ENCODE assay signal across 9 cellular contexts in the genomic region with DNA sequence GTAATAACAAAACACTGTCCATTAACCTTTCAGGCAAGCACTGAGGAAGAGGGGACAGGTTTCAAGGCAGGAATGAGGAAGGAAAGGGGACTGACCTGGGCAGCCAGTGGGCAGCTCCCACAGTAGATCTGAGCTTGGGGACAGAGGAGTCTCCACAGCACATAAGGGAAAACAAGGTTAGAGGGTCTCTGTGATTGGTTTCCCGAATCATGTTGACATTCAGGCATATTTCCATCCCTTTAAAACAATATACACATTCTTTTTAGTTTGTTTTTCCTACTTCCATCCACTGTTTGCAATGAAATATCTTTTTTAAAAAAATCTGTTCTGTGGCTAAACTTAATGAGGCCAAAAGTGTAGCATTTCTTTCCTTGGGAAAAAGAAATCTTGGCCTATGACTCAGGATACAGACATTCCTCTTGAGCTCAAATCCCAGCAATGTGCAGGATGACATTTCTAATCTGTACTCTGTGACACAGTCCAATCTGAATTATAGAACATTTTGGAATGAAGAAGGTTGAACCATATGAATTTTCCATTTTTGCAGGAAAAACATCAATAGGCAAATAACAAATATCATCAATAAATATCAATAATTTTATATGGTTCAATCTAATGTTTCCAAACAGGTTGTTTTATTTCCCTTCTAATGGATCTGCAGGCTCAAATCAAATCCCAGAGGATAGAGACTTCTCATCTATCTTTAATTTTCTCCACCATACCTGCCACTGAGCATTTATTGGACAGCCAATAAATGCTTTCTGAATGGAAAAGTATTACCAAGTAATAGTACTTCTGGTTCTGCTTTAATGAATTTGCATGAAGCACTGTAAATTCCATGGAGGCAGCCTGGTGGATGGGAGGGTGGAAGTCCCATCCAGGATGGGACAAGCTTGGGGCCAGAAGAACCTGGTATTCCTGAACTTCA. TPM values are rescaled to one million over a fixed set of nuclear protein-coding genes. Genes with fewer than 3 reads are reported as not detected.
DNase-seq lines count a peak whose midpoint lies in the region; ATAC-seq, FAIRE-seq and TF ChIP-seq lines count a peak whose summit lies in the region.
"Had no signal": no experiment of that assay in that cellular context is flagged by ENCODE, and none has a peak within 500 bp of the region (broad histone marks: within the 10 kb centered on the region; RNA-seq: fewer than 3 reads in every experiment).

No MANE protein-coding gene starts in this region.

- H2AFZ ChIP-seq in HCT116 (ENCODE audit: low read depth, low read length, poor library complexity, severe bottlenecking) (no peak overlapping the region), HepG2 (ENCODE audit: low read length) (no peak overlapping the region)

- no peak overlapping the region for H3K27ac ChIP-seq in HCT116 (ENCODE audit: low read depth, low read length)
- H3K27ac ChIP-seq in brain microvascular endothelial cell: peak overlapping the region; percentile 90
- H3K27ac ChIP-seq in HepG2 (ENCODE audit: extremely low read length, insufficient read depth, low read length): peak overlapping the region; percentile 100
- peak overlapping the region in 2 of 3 donors; percentile 34 to 63 for H3K27ac ChIP-seq in thyroid gland

- H3K9me3 ChIP-seq in HCT116 (ENCODE audit: control insufficient read depth in 1 of 2, insufficient read depth in 1 of 2, low read depth in 1 of 2, low read length in 2 of 2) (no peaks in the 10 kb centered on the region), HepG2 (ENCODE audit: low read length) (no peaks in the 10 kb centered on the region), thyroid gland (no peaks in the 10 kb centered on the region)

- no peak overlapping the region for H3K4me3 ChIP-seq in HCT116 (replicated peaks in 1 of 2; ENCODE audit: low read depth in 1 of 2, low read length in 2 of 2)
- H3K4me3 ChIP-seq in brain microvascular endothelial cell (ENCODE audit: low read depth, low read length): no peak overlapping the region
- peak overlapping the region in 1 of 3 experiments; percentile 3; a peak in 1 of 6 replicates for H3K4me3 ChIP-seq in HepG2 (replicated peaks in 1 of 3; ENCODE audit: insufficient read depth in 1 of 3, low read depth in 2 of 3, low read length in 3 of 3)
- H3K4me3 ChIP-seq in thyroid gland (replicated peaks in 1 of 3): no peak overlapping the region

- FAIRE-seq in HepG2 (lab: Jason Lieb, UNC) (no peak), frontal cortex (lab: Jason Lieb, UNC) (no peak)

- POLR2A ChIA-PET in HCT116 (lab: Charles Lee): no interaction called here
- POLR2A ChIA-PET in HepG2 (lab: Yijun Ruan, JAX): interaction anchor here (0.6 to 1.9 kb wide), 12 partner anchors 15 to 466 kb away, joined by 3 to 14 read pairs (median 4); partner anchors contain the start of genes ITGB5 and UMPS

- H3K4me1 ChIP-seq in HCT116 (ENCODE audit: control insufficient read depth in 1 of 2, insufficient read depth in 2 of 2, low read length in 2 of 2): peaks cover 47 to 60% of the 10 kb centered on the region in 2 experiments
- H3K4me1 ChIP-seq in HepG2 (ENCODE audit: insufficient read depth, low read length): peaks cover 95% of the 10 kb centered on the region
- H3K4me1 ChIP-seq in thyroid gland: peaks cover 8 to 50% of the 10 kb centered on the region in 2 donors

- no peaks in the 10 kb centered on the region for H3K9me2 ChIP-seq in HCT116 (ENCODE audit: insufficient read depth)

- TF ChIP-seq CTCF in HCT116 (IDR thresholded peaks at IDR 0.05 in 2 of 3, conservative IDR thresholded peaks at IDR 0.05 in 1 of 3; ENCODE audit: borderline replicate concordance in 1 of 3, insufficient read depth in 1 of 3, low read depth in 2 of 3, low read length in 2 of 3) (no peak), brain microvascular endothelial cell (IDR thresholded peaks at IDR 0.05; ENCODE audit: low read depth, low read length, missing control alignments) (no peak), HepG2 (CRISPR knock-in tag; IDR thresholded peaks at IDR 0.05) (no peak), thyroid gland (IDR thresholded peaks at IDR 0.05) (no peak)

- H4K20me1 ChIP-seq in HCT116 (ENCODE audit: insufficient read depth): no peaks in the 10 kb centered on the region
- H4K20me1 ChIP-seq in HepG2 (ENCODE audit: insufficient read depth, low read length): no peaks in the 10 kb centered on the region

- TF ChIP-seq POLR2A in HCT116 (IDR thresholded peaks at IDR 0.05; ENCODE audit: borderline replicate concordance, extremely low read depth, insufficient read depth, insufficient read length) (no peak), HepG2 (IDR thresholded peaks at IDR 0.05; ENCODE audit: insufficient read depth in 1 of 2, low read depth in 2 of 2, low read length in 2 of 2) (no peak), thyroid gland (IDR thresholded peaks at IDR 0.05) (no peak)

- H3K79me2 ChIP-seq in HCT116 (ENCODE audit: insufficient read depth, low read length): no peaks in the 10 kb centered on the region
- H3K79me2 ChIP-seq in HepG2 (ENCODE audit: insufficient read depth, low read length): peaks cover 32% of the 10 kb centered on the region

- no TSS peak for BruUV-seq in HCT116 (replicated peaks; lab: Mats Ljungman, UMichigan)
- no TSS peak for BruUV-seq in HepG2 (replicated peaks; lab: Mats Ljungman, UMichigan)

- in situ Hi-C loops in brain microvascular endothelial cell (cut with HindIII; ENCODE audit: low pct_ligation_motif_present, low sequenced_read_pairs) (no loop called here), HepG2 (cut with HindIII; ENCODE audit: extremely low pct_ligation_motif_present, low pct_unique_long_range_greater_than_20kb) (no loop called here)

- CTCF ChIA-PET in HCT116 (lab: Charles Lee): no interaction called here
- CTCF ChIA-PET in HepG2 (lab: Yijun Ruan, JAX; ENCODE audit: low intra/inter-chr PET ratio, low total read pairs): interaction anchor here (1.2 kb wide), 1 partner anchor 68 kb away, joined by 3 read pairs; no protein-coding TSS in a partner anchor

- intact Hi-C loops in HCT116 (cut with micrococcal nuclease) (no loop called here), HepG2 (cut with micrococcal nuclease; ENCODE audit: unreplicated experiment) (loop anchor here (10.0 kb wide), 1 partner anchor 762 kb away; the partner anchor contains the start of gene OSBPL11), thyroid gland (cut with DNase I) (no loop called here)

- DNase-seq in HCT116 (ENCODE audit: low read depth, low spot score) (no peak), brain microvascular endothelial cell (peak; percentile 72), HepG2 (ENCODE audit: low spot score) (no peak), thyroid gland (no peak), frontal cortex (ENCODE audit: low spot score in 2 of 2) (no peak), DMS79 treated with DMSO at 0.1 percent for 48 hours (lab: John Stamatoyannopoulos, UW) (no peak)
- DNase-seq: activated CD4-positive, alpha-beta T cell treated with anti-CD3 and anti-CD28 coated beads for 36 hours had no signal

- 96% methylated on average over 1 of the region's 1 CpG for WGBS in HepG2 (ENCODE audit: low lambda C conversion rate)
- WGBS in thyroid gland, 2 donors: 72 to 79% methylated on average over 1 of the region's 1 CpG

- ATAC-seq in HCT116 (no peak), HepG2 (no peak), HG03378 (IDR thresholded peaks at IDR 0.05; ENCODE audit: unreplicated experiment) (no peak), HG03457 (IDR thresholded peaks at IDR 0.05; ENCODE audit: unreplicated experiment) (no peak)
- ATAC-seq: activated CD4-positive, alpha-beta T cell treated with anti-CD3 and anti-CD28 coated beads for 36 hours had no signal

- TF ChIP-seq RAD21 in HCT116 (IDR thresholded peaks at IDR 0.05; ENCODE audit: low read depth) (no peak), HepG2 (CRISPR knock-in tag; IDR thresholded peaks at IDR 0.05) (no peak)

- H3K4me2 ChIP-seq in HCT116 (ENCODE audit: low read length) (peak overlapping the region; percentile 46), HepG2 (ENCODE audit: low read depth, low read length) (peak overlapping the region; percentile 27; the same call in 1 of the 2 replicates)

- RAD21 ChIA-PET in HCT116 (lab: Charles Lee; ENCODE audit: low non-redundant PET in 1 of 2, low total read pairs in 2 of 2, uncharacterized antibody in 2 of 2, unreplicated experiment in 2 of 2): no interaction called here

- H3K27me3 ChIP-seq in HCT116 (ENCODE audit: insufficient read depth, low read length) (no peaks in the 10 kb centered on the region), brain microvascular endothelial cell (replicated peaks) (no peaks in the 10 kb centered on the region), HepG2 (ENCODE audit: control insufficient read depth in 1 of 2, insufficient read depth in 2 of 2, low read length in 2 of 2) (no peaks in the 10 kb centered on the region), thyroid gland (no peaks in the 10 kb centered on the region)

- H3K36me3 ChIP-seq in HCT116 (ENCODE audit: control insufficient read depth in 1 of 2, insufficient read depth in 2 of 2, low read length in 2 of 2) (no peaks in the 10 kb centered on the region), brain microvascular endothelial cell (replicated peaks) (peaks cover 18% of the 10 kb centered on the region), HepG2 (replicated peaks in 1 of 2; ENCODE audit: control insufficient read depth in 1 of 2, insufficient read depth in 2 of 2, low read length in 2 of 2) (peaks cover 13 to 39% of the 10 kb centered on the region in 2 experiments), thyroid gland (no peaks in the 10 kb centered on the region)

- TF ChIP-seq EP300 in HepG2 (IDR thresholded peaks at IDR 0.05; ENCODE audit: low read depth in 2 of 2, low read length in 2 of 2) (no peak), HepG2 (CRISPR knock-in tag; IDR thresholded peaks at IDR 0.05; ENCODE audit: borderline replicate concordance) (no peak)

- H3K9ac ChIP-seq in HCT116 (ENCODE audit: low read length): no peak overlapping the region
- H3K9ac ChIP-seq in HepG2 (ENCODE audit: insufficient read depth, low read depth, low read length): peak overlapping the region; percentile 43

RNA-seq across cellular contexts. Expression of gene ITGB5, which starts 54.1 kb away (rescaled TPM):
- total RNA-seq in HCT116 (2021; ENCODE audit: unreplicated experiment) (77.8 TPM), HepG2 (2016; rRNA removed; fragmentation: Illumina TruSeq; extraction: Trizol) (50.2 and 74.1 TPM in 2 replicates), thyroid gland (100 to 1,000 TPM in 3 of 4 donors, 10 to 100 TPM in 1; 79.2 to 122 (median 110) TPM), frontal cortex (20.4 TPM)
- 96.5 and 115 TPM in 2 replicates for polyA plus RNA-seq in HCT116 (2012)
- total RNA-seq in HepG2 (2016; cell fraction: cytosol; rRNA removed; fragmentation: Illumina TruSeq; extraction: Trizol; ENCODE audit: low read depth): 11.6 and 14.5 TPM in 2 replicates
- total RNA-seq in HepG2 (2016; cell fraction: insoluble cytoplasmic fraction; rRNA removed; fragmentation: Illumina TruSeq; extraction: Trizol): 36.8 and 80.8 TPM in 2 replicates
- 42.5 and 45.5 TPM in 2 replicates for total RNA-seq in HepG2 (2016; cell fraction: membrane; rRNA removed; fragmentation: Illumina TruSeq; extraction: Trizol)
- 56.3 and 70.0 TPM in 2 replicates for total RNA-seq in HepG2 (2016; cell fraction: nucleus; rRNA removed; fragmentation: Illumina TruSeq; extraction: Trizol)
- 343 and 356 TPM in 2 replicates for polyA plus RNA-seq in HepG2 (2011; rRNA removed)
- polyA plus RNA-seq in HepG2 (2011; cell fraction: cytosol; rRNA removed): 228 and 302 TPM in 2 replicates
- 259 and 313 TPM in 2 replicates for polyA plus RNA-seq in HepG2 (2011; cell fraction: nucleus; rRNA removed)
- 127 and 130 TPM in 2 replicates for polyA plus RNA-seq in HepG2 (2012)
- 14.7 and 15.8 TPM in 2 replicates for polyA plus RNA-seq in HepG2 (2016; cell fraction: cytosol; fragmentation: Illumina TruSeq; extraction: Trizol; ENCODE audit: low read depth)
- 45.2 and 59.6 TPM in 2 replicates for polyA plus RNA-seq in HepG2 (2016; cell fraction: insoluble cytoplasmic fraction; fragmentation: Illumina TruSeq; extraction: Trizol; ENCODE audit: low read depth)
- polyA plus RNA-seq in HepG2 (2016; cell fraction: membrane; fragmentation: Illumina TruSeq; extraction: Trizol; ENCODE audit: low read depth): 33.4 and 35.8 TPM in 2 replicates
- polyA plus RNA-seq in HepG2 (2016; cell fraction: nucleus; fragmentation: Illumina TruSeq; extraction: Trizol; ENCODE audit: insufficient read depth, low read depth): 100 and 107 TPM in 2 replicates
- 84.8 and 423 TPM in 2 replicates for polyA minus RNA-seq in HepG2 (2011; rRNA and poly(A)+ RNA removed; ENCODE audit: low replicate concordance)
- 148 and 170 TPM in 2 replicates for polyA minus RNA-seq in HepG2 (2011; cell fraction: cytosol; rRNA and poly(A)+ RNA removed)
- 147 and 160 TPM in 2 replicates for polyA minus RNA-seq in HepG2 (2011; cell fraction: nucleus; rRNA and poly(A)+ RNA removed)
